1 cellular context compared by ENCODE assay signal in the genomic region with DNA sequence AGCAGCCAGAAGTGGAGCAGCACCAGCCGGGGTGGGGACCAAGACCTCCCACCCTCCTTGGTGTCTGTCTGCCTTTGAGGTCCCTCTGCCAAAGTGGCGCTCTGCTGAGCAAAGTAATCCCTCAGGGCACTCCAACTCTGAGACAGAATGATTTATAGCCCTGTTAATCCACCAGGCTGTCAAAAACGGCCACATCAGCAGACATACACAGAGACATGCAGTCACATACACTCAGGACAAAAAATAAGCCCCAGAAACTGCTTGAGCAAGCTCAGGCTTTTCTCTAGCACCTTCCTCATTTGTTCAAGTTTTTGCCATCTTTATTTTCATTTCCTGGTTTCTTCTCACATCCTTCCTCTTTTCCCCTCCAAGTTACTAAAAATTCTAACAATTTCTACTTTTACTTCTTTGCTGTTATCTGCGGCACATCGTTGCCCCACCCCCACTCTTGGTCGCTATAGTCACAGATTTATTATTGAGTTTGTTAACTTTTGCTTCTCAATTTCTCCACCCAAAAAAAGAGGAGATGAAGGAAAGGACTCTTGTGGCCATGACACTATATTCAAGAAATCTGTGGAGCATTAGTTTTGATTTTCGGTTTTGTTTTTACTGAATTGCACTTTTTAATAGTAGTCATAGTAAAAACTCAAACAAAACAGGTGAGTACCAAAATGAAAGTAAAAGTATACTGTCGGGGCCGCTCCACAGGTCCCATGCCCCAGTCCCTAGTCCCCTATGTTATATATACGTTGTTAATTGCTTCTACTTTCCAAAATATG.
TF ChIP-seq lines count a peak whose summit lies in the region.

No MANE protein-coding gene starts in this region.

TF ChIP-seq in A549, 52 proteins besides CTCF, POLR2A, EP300 and RAD21 (continued from another document):
- TF ChIP-seq, protein P1, sequence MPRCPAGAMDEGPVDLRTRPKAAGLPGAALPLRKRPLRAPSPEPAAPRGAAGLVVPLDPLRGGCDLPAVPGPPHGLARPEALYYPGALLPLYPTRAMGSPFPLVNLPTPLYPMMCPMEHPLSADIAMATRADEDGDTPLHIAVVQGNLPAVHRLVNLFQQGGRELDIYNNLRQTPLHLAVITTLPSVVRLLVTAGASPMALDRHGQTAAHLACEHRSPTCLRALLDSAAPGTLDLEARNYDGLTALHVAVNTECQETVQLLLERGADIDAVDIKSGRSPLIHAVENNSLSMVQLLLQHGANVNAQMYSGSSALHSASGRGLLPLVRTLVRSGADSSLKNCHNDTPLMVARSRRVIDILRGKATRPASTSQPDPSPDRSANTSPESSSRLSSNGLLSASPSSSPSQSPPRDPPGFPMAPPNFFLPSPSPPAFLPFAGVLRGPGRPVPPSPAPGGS (IDR thresholded peaks at IDR 0.05), result no peak
- TF ChIP-seq MAFK (IDR thresholded peaks at IDR 0.05; ENCODE audit: partially characterized antibody), result no peak
